ENCODE assay signal across 28 cellular contexts in genomic region chr9:79446540-79447307, GRCh38.
"Had no signal": no experiment of that assay in that cellular context is flagged by ENCODE, and none has a peak within 500 bp of the region (broad histone marks: within the 10 kb centered on the region; RNA-seq: fewer than 3 reads in every experiment).

No MANE protein-coding gene starts in this region.

- H3K36me3 ChIP-seq: adrenal gland, ascending aorta, cardiac muscle cell, heart left ventricle, uterus had no signal

- H3K27me3 ChIP-seq: adrenal gland, ascending aorta, foreskin keratinocyte, heart left ventricle, testis, uterus had no signal

- H3K4me1 Mint-ChIP-seq: activated naive CD8-positive, alpha-beta T cell treated with anti-CD3 and anti-CD28 coated beads for 36 hours; immature natural killer cell; naive thymus-derived CD4-positive, alpha-beta T cell had no signal

- H3K9me3 Mint-ChIP-seq: effector memory CD8-positive, alpha-beta T cell; immature natural killer cell had no signal

- FAIRE-seq: endothelial cell of umbilical vein, kidney had no signal

- H3K27me3 Mint-ChIP-seq: activated naive CD8-positive, alpha-beta T cell treated with anti-CD3 and anti-CD28 coated beads for 36 hours; brain; type B pancreatic cell had no signal

- H3K27ac Mint-ChIP-seq: activated naive CD4-positive, alpha-beta T cell treated with anti-CD3 and anti-CD28 coated beads for 36 hours; activated naive CD8-positive, alpha-beta T cell treated with anti-CD3 and anti-CD28 coated beads for 36 hours; brain; effector memory CD8-positive, alpha-beta T cell; immature natural killer cell; naive thymus-derived CD4-positive, alpha-beta T cell; type B pancreatic cell had no signal

- H3K36me3 Mint-ChIP-seq: brain; immature natural killer cell; naive thymus-derived CD4-positive, alpha-beta T cell; type B pancreatic cell had no signal

- DNase-seq: activated CD4-positive, alpha-beta T cell treated with anti-CD3 and anti-CD28 coated beads for 48 hours; activated CD4-positive, alpha-beta T cell treated with anti-CD3 and anti-CD28 coated beads, Interleukin-2, amount 50 U/mL, for 48 hours; activated CD8-positive, alpha-beta memory T cell treated with anti-CD3 and anti-CD28 coated beads for 24 hours; activated effector memory CD4-positive, alpha-beta T cell treated with anti-CD3 and anti-CD28 coated beads, Interleukin-2, amount 50 U/mL, for 16 hours; activated naive CD4-positive, alpha-beta T cell treated with anti-CD3 and anti-CD28 coated beads for 36 hours; activated naive CD8-positive, alpha-beta T cell treated with anti-CD3 and anti-CD28 coated beads for 36 hours; adrenal gland; cortex of kidney; effector memory CD8-positive, alpha-beta T cell; foreskin keratinocyte; heart left ventricle; hypothalamus; immature natural killer cell; kidney; left colon; midbrain; naive thymus-derived CD4-positive, alpha-beta T cell; posterior cingulate gyrus; stimulated activated CD4-positive, alpha-beta T cell treated with anti-CD3 and anti-CD28 coated beads, Interleukin-4, amount 100 ng/mL, for 1 hour; stimulated activated naive CD8-positive, alpha-beta T cell treated with anti-CD3 and anti-CD28 coated beads, Interleukin-15, Interleukin-2, amounts not matched to agents 100 U/mL and 50 U/mL, for 24 hours; testis; uterus had no signal

- H3K4me3 ChIP-seq: adrenal gland, ascending aorta, cardiac muscle cell, heart left ventricle, testis, uterus had no signal

- H3K27ac ChIP-seq: adrenal gland, ascending aorta, cardiac muscle cell, foreskin keratinocyte, heart left ventricle, testis, uterus, VCaP had no signal

- H3K4me1 ChIP-seq: adrenal gland, ascending aorta, foreskin keratinocyte, heart left ventricle, testis had no signal

- H3K9me3 ChIP-seq: adrenal gland, ascending aorta, testis, uterus had no signal

- H3K4me3 Mint-ChIP-seq: activated naive CD4-positive, alpha-beta T cell treated with anti-CD3 and anti-CD28 coated beads for 36 hours; activated naive CD8-positive, alpha-beta T cell treated with anti-CD3 and anti-CD28 coated beads for 36 hours; brain; effector memory CD8-positive, alpha-beta T cell; immature natural killer cell; naive thymus-derived CD4-positive, alpha-beta T cell; type B pancreatic cell had no signal
